In the genomic region with DNA sequence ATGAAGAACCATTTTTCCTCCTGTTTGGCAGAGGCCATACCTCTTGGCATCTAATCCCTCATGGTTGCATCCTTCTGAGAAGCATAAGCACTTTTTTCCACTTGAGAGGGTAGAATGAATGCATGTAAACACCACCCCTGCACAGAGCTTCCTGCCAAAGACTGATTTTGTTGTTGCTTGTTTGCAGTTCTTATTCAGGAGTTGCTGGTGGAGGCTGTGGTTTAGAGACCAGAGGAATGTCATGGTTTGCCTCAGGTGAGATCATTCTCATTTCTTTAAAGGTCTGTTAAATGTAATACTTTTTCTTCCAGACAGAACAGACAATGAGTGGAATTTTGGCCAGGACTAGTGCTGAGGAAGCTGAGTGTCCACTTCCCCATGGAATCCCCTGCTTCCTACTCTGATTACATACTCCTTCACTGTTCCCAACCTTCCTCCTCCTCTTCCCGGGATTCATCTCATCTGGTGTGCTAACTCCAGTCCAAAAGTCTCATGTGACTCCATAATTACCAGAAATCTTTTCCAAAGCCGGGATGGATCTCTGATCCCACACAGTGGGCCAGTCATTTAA, we compare ENCODE assay signal across 20 cellular contexts. TPM values are rescaled to one million over a fixed set of nuclear protein-coding genes. Genes with fewer than 3 reads are reported as not detected.
DNase-seq lines count a peak whose midpoint lies in the region; ATAC-seq, FAIRE-seq and TF ChIP-seq lines count a peak whose summit lies in the region.
"Had no signal": no experiment of that assay in that cellular context is flagged by ENCODE, and none has a peak within 500 bp of the region (broad histone marks: within the 10 kb centered on the region; RNA-seq: fewer than 3 reads in every experiment).

No MANE protein-coding gene starts in this region.

- H3K4me1 ChIP-seq in mammary epithelial cell (ENCODE audit: insufficient read depth, low read length) (peaks cover 42% of the 10 kb centered on the region), keratinocyte (ENCODE audit: control insufficient read depth, extremely low read depth, insufficient read depth, low read length) (peaks cover 42% of the 10 kb centered on the region), esophagus muscularis mucosa (peaks cover 12 to 44% (median 27%) of the 10 kb centered on the region in 4 donors)

- H3K27ac Mint-ChIP-seq in MCF 10A (ENCODE audit: low read depth, unreplicated experiment): no peak overlapping the region
- H3K27ac Mint-ChIP-seq: activated T-helper 2 cell treated with anti-CD3 and anti-CD28 coated beads, Interferon-gamma antibody, Interleukin-2, Interleukin-4, amounts not matched to agents 10 μg/mL and 5 μg/mL and 100 μg/mL, durations not matched to agents 14 hours and 24 hours and 36 hours; CD8-positive, alpha-beta T cell; WTC11 had no signal

- H3K4me2 ChIP-seq in mammary epithelial cell (ENCODE audit: insufficient read depth, low read depth, low read length): peak overlapping the region; percentile 8
- peak overlapping the region; percentile 64 for H3K4me2 ChIP-seq in keratinocyte (ENCODE audit: control insufficient read depth, extremely low read depth, insufficient read depth, low read depth, low read length)

- no peak overlapping the region for H3K9ac ChIP-seq in mammary epithelial cell (ENCODE audit: insufficient read depth, low read length)
- no peak overlapping the region for H3K9ac ChIP-seq in keratinocyte (ENCODE audit: control insufficient read depth, extremely low read depth, insufficient read depth, low read length)

- POLR2A ChIA-PET in MCF 10A (lab: Yijun Ruan, JAX): no interaction called here

- dilution Hi-C loops in mammary epithelial cell (cut with HindIII; ENCODE audit: low sequenced_read_pairs): loop anchor here (5.0 kb wide), 1 partner anchor 36 kb away; no protein-coding TSS in a partner anchor
- dilution Hi-C loops in keratinocyte (cut with MboI; ENCODE audit: extremely low pct_ligation_motif_present, low sequenced_read_pairs): no loop called here

- H3K27ac ChIP-seq in mammary epithelial cell (ENCODE audit: insufficient read depth, low read depth, low read length) (no peak overlapping the region), keratinocyte (ENCODE audit: control insufficient read depth, insufficient read depth, low read length) (no peak overlapping the region), esophagus muscularis mucosa (replicated peaks in 1 of 4) (no peak overlapping the region)
- H3K27ac ChIP-seq: thyroid gland had no signal

- BruUV-seq in mammary epithelial cell (replicated peaks; lab: Mats Ljungman, UMichigan) (no TSS peak), MCF 10A (replicated peaks; lab: Mats Ljungman, UMichigan) (no TSS peak)

- H3K4me3 Mint-ChIP-seq in MCF 10A (ENCODE audit: unreplicated experiment): no peak overlapping the region
- H3K4me3 Mint-ChIP-seq: CD8-positive, alpha-beta T cell; WTC11 had no signal

- FAIRE-seq in keratinocyte (lab: Jason Lieb, UNC): peak; percentile 86
- FAIRE-seq: islet of Langerhans had no signal

- H3K27me3 ChIP-seq in mammary epithelial cell (ENCODE audit: insufficient read depth, low read length) (no peaks in the 10 kb centered on the region), keratinocyte (ENCODE audit: control insufficient read depth, extremely low read depth, insufficient read depth, low read length) (no peaks in the 10 kb centered on the region), esophagus muscularis mucosa (no peaks in the 10 kb centered on the region)

- in situ Hi-C loops in mammary epithelial cell (cut with MboI; ENCODE audit: low sequenced_read_pairs in 2 of 2): no loop called here

- H3K36me3 ChIP-seq in mammary epithelial cell (ENCODE audit: insufficient read depth, low read length) (no peaks in the 10 kb centered on the region), keratinocyte (ENCODE audit: control insufficient read depth in 2 of 2, extremely low read depth in 1 of 2, insufficient read depth in 2 of 2, low read length in 2 of 2) (no peaks in the 10 kb centered on the region), esophagus muscularis mucosa (no peaks in the 10 kb centered on the region)
- H3K36me3 ChIP-seq: thyroid gland had no signal

- H3K4me3 ChIP-seq in mammary epithelial cell (replicated peaks in 1 of 3; ENCODE audit: insufficient read depth in 1 of 3, low read depth in 2 of 3, low read length in 3 of 3) (no peak overlapping the region), keratinocyte (ENCODE audit: control insufficient read depth in 2 of 3, extremely low read depth in 1 of 3, insufficient read depth in 2 of 3, low read depth in 1 of 3, low read length in 3 of 3) (no peak overlapping the region), esophagus muscularis mucosa (no peak overlapping the region)
- H3K4me3 ChIP-seq: thyroid gland had no signal

- CTCF ChIA-PET in mammary epithelial cell (lab: Charles Lee; ENCODE audit: low non-redundant PET) (no interaction called here), MCF 10A (lab: Yijun Ruan, JAX) (no interaction called here)

- TF ChIP-seq POLR2A in esophagus muscularis mucosa (IDR thresholded peaks at IDR 0.05; ENCODE audit: low read depth): no peak

- H2AFZ ChIP-seq in mammary epithelial cell (ENCODE audit: low read depth, low read length): no peak overlapping the region
- no peak overlapping the region for H2AFZ ChIP-seq in keratinocyte (ENCODE audit: control insufficient read depth, low read length)

- TF ChIP-seq EP300 in esophagus muscularis mucosa (IDR thresholded peaks at IDR 0.05): no peak

- no peaks in the 10 kb centered on the region for H3K36me3 Mint-ChIP-seq in MCF 10A (ENCODE audit: insufficient read depth, unreplicated experiment)
- H3K36me3 Mint-ChIP-seq: CD8-positive, alpha-beta T cell had no signal

- 27% methylated on average over 2 of the region's 2 CpGs for WGBS in mammary epithelial cell (ENCODE audit: low coverage, missing lambda C conversion rate)
- 62% methylated on average over 2 of the region's 2 CpGs for WGBS in esophagus muscularis mucosa

- intact Hi-C loops in mammary epithelial cell (cut with micrococcal nuclease) (no loop called here), MCF 10A (cut with micrococcal nuclease) (no loop called here), esophagus muscularis mucosa (cut with DNase I) (no loop called here)

- H3K9me1 ChIP-seq in keratinocyte (ENCODE audit: control insufficient read depth, extremely low read depth, insufficient read depth, low read length): no peaks in the 10 kb centered on the region

- no peaks in the 10 kb centered on the region for H4K20me1 ChIP-seq in mammary epithelial cell (ENCODE audit: insufficient read depth, low read length)
- H4K20me1 ChIP-seq in keratinocyte (ENCODE audit: control insufficient read depth, extremely low read depth, insufficient read depth, low read length): no peaks in the 10 kb centered on the region

- peaks cover 8% of the 10 kb centered on the region for H3K9me3 Mint-ChIP-seq in MCF 10A (ENCODE audit: unreplicated experiment)

- no peaks in the 10 kb centered on the region for H3K9me3 ChIP-seq in mammary epithelial cell (replicated peaks; ENCODE audit: insufficient read depth, low read length)
- H3K9me3 ChIP-seq in keratinocyte (ENCODE audit: control insufficient read depth, low read depth, low read length): peaks cover 2% of the 10 kb centered on the region
- peaks cover 0 to 7% (median 3%) of the 10 kb centered on the region in 4 donors for H3K9me3 ChIP-seq in esophagus muscularis mucosa
- H3K9me3 ChIP-seq: thyroid gland had no signal

- peaks cover 16% of the 10 kb centered on the region for H3K4me1 Mint-ChIP-seq in MCF 10A (ENCODE audit: insufficient read depth, unreplicated experiment)

- ATAC-seq in HG02678 (IDR thresholded peaks at IDR 0.05; ENCODE audit: unreplicated experiment): no peak
- ATAC-seq: CD8-positive, alpha-beta T cell; Panc1; WTC11 had no signal

- DNase-seq in mammary epithelial cell (peak; percentile 82), MCF 10A (ENCODE audit: unreplicated experiment) (no peak), SW480 (ENCODE audit: low spot score) (peak; percentile 78), keratinocyte (ENCODE audit: low read depth, low spot score) (no peak), NCI-H345 treated with DMSO at 0.1 percent for 48 hours (lab: John Stamatoyannopoulos, UW; ENCODE audit: unreplicated experiment) (no peak), esophagus muscularis mucosa (ENCODE audit: extremely low spot score) (no peak), NCI-H526 treated with DMSO at 0.1 percent for 48 hours (lab: John Stamatoyannopoulos, UW) (no peak)
- DNase-seq: amniotic stem cell; CD8-positive, alpha-beta T cell; KBM-7; NCI-H1436 treated with DMSO at 0.1 percent for 48 hours; NCI-H526; stimulated activated CD4-positive, alpha-beta T cell treated with anti-CD3 and anti-CD28 coated beads, Interleukin-4, amount 100 ng/mL, for 4 hours; T-helper 1 cell; thyroid gland had no signal

- TF ChIP-seq CTCF in mammary epithelial cell (conservative IDR thresholded peaks at IDR 0.05 in 1 of 2, IDR thresholded peaks at IDR 0.05 in 1 of 2; ENCODE audit: extremely low read depth in 1 of 2, insufficient read depth in 1 of 2, low read depth in 1 of 2, low read length in 2 of 2) (no peak), MCF 10A (IDR thresholded peaks at IDR 0.05; ENCODE audit: unreplicated experiment) (no peak), keratinocyte (optimal IDR thresholded peaks at IDR 0.05 in 1 of 3, IDR thresholded peaks at IDR 0.05 in 1 of 3, conservative IDR thresholded peaks at IDR 0.05 in 1 of 3; ENCODE audit: extremely low read depth in 1 of 3, insufficient read depth in 2 of 3, low read length in 3 of 3) (no peak), esophagus muscularis mucosa (IDR thresholded peaks at IDR 0.05) (no peak)

- H3K79me2 ChIP-seq in mammary epithelial cell (ENCODE audit: insufficient read depth, low read length): no peaks in the 10 kb centered on the region
- H3K79me2 ChIP-seq in keratinocyte (ENCODE audit: control insufficient read depth, insufficient read depth, low read length): no peaks in the 10 kb centered on the region

- H3K27me3 Mint-ChIP-seq in MCF 10A (ENCODE audit: insufficient read depth, unreplicated experiment): no peaks in the 10 kb centered on the region

RNA-seq across cellular contexts. Expression of gene TNC, which starts 3.3 kb away (rescaled TPM):
- total RNA-seq in mammary epithelial cell: 100 to 1,000 TPM in 1 of 2 donors, 10 to 100 TPM in 1; 85.8 to 178 TPM
- 22.2 TPM for polyA plus RNA-seq in mammary epithelial cell
- polyA minus RNA-seq in mammary epithelial cell: 48.1 TPM
- 49.8 and 82.4 TPM in 2 replicates for total RNA-seq in MCF 10A (2022)
- polyA plus RNA-seq in keratinocyte: 50.0 to 103 TPM (median 58.7 TPM) in 3 replicates
- polyA plus RNA-seq in keratinocyte (2011; ENCODE audit: low read depth): 9.7 TPM
- polyA plus RNA-seq in keratinocyte (2011; cell fraction: cytosol; rRNA removed): 11.0 and 13.9 TPM in 2 replicates
- polyA plus RNA-seq in keratinocyte (2011; cell fraction: nucleus; rRNA removed): 220 and 317 TPM in 2 replicates
- 9.3 and 67.3 TPM in 2 replicates for polyA plus RNA-seq in keratinocyte (2012; ENCODE audit: low replicate concordance)
- 156 to 171 TPM (median 163 TPM) in 3 replicates for polyA minus RNA-seq in keratinocyte
- polyA minus RNA-seq in keratinocyte (2011; cell fraction: cytosol; rRNA and poly(A)+ RNA removed): 52.0 TPM
- 323 and 527 TPM in 2 replicates for polyA minus RNA-seq in keratinocyte (2011; cell fraction: nucleus; rRNA and poly(A)+ RNA removed)
- total RNA-seq in esophagus muscularis mucosa: 100 to 1,000 TPM; 216 to 576 (median 478) TPM
- total RNA-seq: CD8-positive, alpha-beta T cell had no signal

Comparison
In these comparisons a context has a peak if more than half of its experiments do, and no peak if none do; other contexts are left out.
1. DNase-seq: peak in mammary epithelial cell (single experiment) and SW480 (single experiment); none in MCF 10A (single experiment), keratinocyte (single experiment), NCI-H345 treated with DMSO at 0.1 percent for 48 hours (single experiment), esophagus muscularis mucosa (single experiment) and NCI-H526 treated with DMSO at 0.1 percent for 48 hours (single experiment).